1 cellular context compared by ENCODE assay signal in genomic region chr5:57441557-57441956, GRCh38.
A peak's percentile ranks its signal among the peaks of the same experiment; 100 is the strongest.
TF ChIP-seq lines count a peak whose summit lies in the region.

No MANE protein-coding gene starts in this region.

TF ChIP-seq in HEK293, 187 proteins besides CTCF, POLR2A, EP300 and RAD21 (continued from another document and continues in another):
- TF ChIP-seq ZNF449 (tag by site-specific recombination; IDR thresholded peaks at IDR 0.05) (no peak), ZNF792 (tag by site-specific recombination; IDR thresholded peaks at IDR 0.05) (no peak), ZNF2 (tag by site-specific recombination; IDR thresholded peaks at IDR 0.05) (no peak), ZNF26 (tag by site-specific recombination; IDR thresholded peaks at IDR 0.05) (no peak), ZBTB26 (tag by site-specific recombination; optimal IDR thresholded peaks at IDR 0.05) (no peak), ZNF768 (tag by site-specific recombination; IDR thresholded peaks at IDR 0.05) (no peak), ZNF585B (tag by site-specific recombination; IDR thresholded peaks at IDR 0.05) (no peak), ZNF146 (tag by site-specific recombination; IDR thresholded peaks at IDR 0.05) (no peak), GFI1B (tag by site-specific recombination; IDR thresholded peaks at IDR 0.05) (0 out of 2 replicates have a peak, but pooled peaks have one; percentile 8), ZNF114 (tag by site-specific recombination; IDR thresholded peaks at IDR 0.05) (no peak), TSHZ1 (tag by site-specific recombination; IDR thresholded peaks at IDR 0.05; ENCODE audit: borderline replicate concordance) (peak; percentile 52; the same call in 1 of the 2 replicates), ZNF645 (tag by site-specific recombination; IDR thresholded peaks at IDR 0.05) (no peak), ZNF292 (tag by site-specific recombination; IDR thresholded peaks at IDR 0.05; ENCODE audit: borderline replicate concordance, low read depth) (no peak), SP2 (tag by site-specific recombination; IDR thresholded peaks at IDR 0.05) (peak; percentile 22), ZNF555 (tag by site-specific recombination; conservative IDR thresholded peaks at IDR 0.05) (no peak), ZNF37A (tag by site-specific recombination; IDR thresholded peaks at IDR 0.05) (no peak), ZNF175 (tag by site-specific recombination; IDR thresholded peaks at IDR 0.05) (no peak), ZNF473 (tag by site-specific recombination; IDR thresholded peaks at IDR 0.05) (no peak), ZNF423 (tag by site-specific recombination; IDR thresholded peaks at IDR 0.05) (no peak), ZNF513 (tag by site-specific recombination; IDR thresholded peaks at IDR 0.05) (no peak), GLIS2 (tag by site-specific recombination; IDR thresholded peaks at IDR 0.05) (peak; percentile 53; the same call in 1 of the 2 replicates), ZXDB (tag by site-specific recombination; IDR thresholded peaks at IDR 0.05) (peak; percentile 90), ZNF433 (tag by site-specific recombination; IDR thresholded peaks at IDR 0.05; ENCODE audit: low read depth) (no peak), ZNF350 (tag by site-specific recombination; IDR thresholded peaks at IDR 0.05) (no peak), ZNF529 (tag by site-specific recombination; IDR thresholded peaks at IDR 0.05; ENCODE audit: insufficient replicate concordance) (no peak), SCRT1 (tag by site-specific recombination; IDR thresholded peaks at IDR 0.05; ENCODE audit: borderline replicate concordance) (0 out of 2 replicates have a peak, but pooled peaks have one; percentile 22), PRDM1 (tag by site-specific recombination; IDR thresholded peaks at IDR 0.05) (no peak), ZNF19 (tag by site-specific recombination; IDR thresholded peaks at IDR 0.05; ENCODE audit: low read depth) (no peak), ZNF274 (IDR thresholded peaks at IDR 0.05; ENCODE audit: low read length) (no peak), ZNF274 (tag by site-specific recombination; IDR thresholded peaks at IDR 0.05; ENCODE audit: borderline replicate concordance) (no peak), ZNF514 (tag by site-specific recombination; IDR thresholded peaks at IDR 0.05) (no peak), ZNF248 (tag by site-specific recombination; IDR thresholded peaks at IDR 0.05) (no peak), OSR2 (tag by site-specific recombination; IDR thresholded peaks at IDR 0.05) (peak; percentile 72), ZNF311 (tag by site-specific recombination; IDR thresholded peaks at IDR 0.05; ENCODE audit: borderline replicate concordance) (no peak), ZNF621 (tag by site-specific recombination; IDR thresholded peaks at IDR 0.05) (no peak), ZBTB20 (tag by site-specific recombination; IDR thresholded peaks at IDR 0.05) (peak; percentile 79), ZNF223 (tag by site-specific recombination; IDR thresholded peaks at IDR 0.05) (no peak), ZNF560 (tag by site-specific recombination; IDR thresholded peaks at IDR 0.05; ENCODE audit: borderline replicate concordance) (no peak), REPIN1 (tag by site-specific recombination; IDR thresholded peaks at IDR 0.05; ENCODE audit: low read depth) (no peak), ZBTB11 (tag by site-specific recombination; conservative IDR thresholded peaks at IDR 0.05; ENCODE audit: low read depth) (no peak), ZFHX2 (tag by site-specific recombination; conservative IDR thresholded peaks at IDR 0.05) (peak; percentile 74), ZNF24 (tag by site-specific recombination; IDR thresholded peaks at IDR 0.05) (peak; percentile 88), INSM2 (tag by site-specific recombination; IDR thresholded peaks at IDR 0.05) (peak; percentile 79), ATF2 (tag by site-specific recombination; IDR thresholded peaks at IDR 0.05; ENCODE audit: low read depth) (no peak), KLF9 (tag by site-specific recombination; IDR thresholded peaks at IDR 0.05; ENCODE audit: low read depth) (no peak), SP3 (tag by site-specific recombination; IDR thresholded peaks at IDR 0.05) (peak; percentile 59), ZNF76 (tag by site-specific recombination; IDR thresholded peaks at IDR 0.05; ENCODE audit: borderline replicate concordance, low read depth) (no peak), ZNF394 (tag by site-specific recombination; IDR thresholded peaks at IDR 0.05; ENCODE audit: borderline replicate concordance) (peak; percentile 41; the same call in 1 of the 2 replicates), ZNF391 (tag by site-specific recombination; IDR thresholded peaks at IDR 0.05; ENCODE audit: borderline replicate concordance, low read depth) (no peak), ZNF837 (tag by site-specific recombination; IDR thresholded peaks at IDR 0.05) (no peak), TCF7L2 (IDR thresholded peaks at IDR 0.05; ENCODE audit: borderline replicate concordance, low read depth, low read length) (no peak), ZNF707 (tag by site-specific recombination; IDR thresholded peaks at IDR 0.05) (no peak), ZNF23 (tag by site-specific recombination; IDR thresholded peaks at IDR 0.05; ENCODE audit: borderline replicate concordance) (no peak), ZNF510 (tag by site-specific recombination; IDR thresholded peaks at IDR 0.05; ENCODE audit: insufficient replicate concordance) (no peak)
